In genomic region chr7:67380858-67381257, GRCh38 we compare ENCODE assay signal across 2 cellular contexts.
TF ChIP-seq lines count a peak whose summit lies in the region.

No MANE protein-coding gene starts in this region.

TF ChIP-seq in IMR-90, 13 proteins besides CTCF, POLR2A, EP300 and RAD21:
- no peak for TF ChIP-seq MXI1 (IDR thresholded peaks at IDR 0.05; ENCODE audit: borderline replicate concordance, low read depth, low read length)
- TF ChIP-seq RCOR1 (IDR thresholded peaks at IDR 0.05; ENCODE audit: insufficient replicate concordance, low read length) = no peak
- TF ChIP-seq NFE2L2 (IDR thresholded peaks at IDR 0.05; ENCODE audit: low read depth, low read length) = no peak
- no peak for TF ChIP-seq ELK1 (IDR thresholded peaks at IDR 0.05; ENCODE audit: borderline replicate concordance, low read depth, low read length)
- no peak for TF ChIP-seq FOS (IDR thresholded peaks at IDR 0.05; ENCODE audit: low read depth, low read length)
- TF ChIP-seq USF2 (IDR thresholded peaks at IDR 0.05; ENCODE audit: low read depth, low read length) = no peak
- no peak for TF ChIP-seq BHLHE40 (IDR thresholded peaks at IDR 0.05; ENCODE audit: low read depth, low read length)
- TF ChIP-seq CEBPB (IDR thresholded peaks at IDR 0.05; ENCODE audit: low read depth, low read length) = no peak
- no peak for TF ChIP-seq RFX5 (IDR thresholded peaks at IDR 0.05; ENCODE audit: low read depth, low read length)
- no peak for TF ChIP-seq SMC3 (IDR thresholded peaks at IDR 0.05; ENCODE audit: low read depth, low read length)
- TF ChIP-seq MAFK (IDR thresholded peaks at IDR 0.05; ENCODE audit: low read depth, low read length) = no peak
- no peak for TF ChIP-seq CHD1 (IDR thresholded peaks at IDR 0.05; ENCODE audit: low read depth, low read length)
- TF ChIP-seq MAZ (IDR thresholded peaks at IDR 0.05; ENCODE audit: borderline replicate concordance, low read depth, low read length) = no peak

TF ChIP-seq in H1, 55 proteins besides CTCF, POLR2A, EP300 and RAD21:
- no peak for TF ChIP-seq CHD1 (IDR thresholded peaks at IDR 0.05; ENCODE audit: low read depth, low read length)
- TF ChIP-seq TEAD4 (IDR thresholded peaks at IDR 0.05; ENCODE audit: low read depth, low read length) = no peak
- TF ChIP-seq HDAC2 (IDR thresholded peaks at IDR 0.05; ENCODE audit: borderline replicate concordance in 1 of 2, low read depth in 2 of 2, low read length in 2 of 2) = no peak
- no peak for TF ChIP-seq POLR2AphosphoS5 (IDR thresholded peaks at IDR 0.05; ENCODE audit: low read depth, low read length)
- TF ChIP-seq CTBP2 (IDR thresholded peaks at IDR 0.05; ENCODE audit: borderline replicate concordance, insufficient read depth, insufficient read length, low read length) = no peak
- TF ChIP-seq CREB1 (IDR thresholded peaks at IDR 0.05) = no peak
- no peak for TF ChIP-seq JUN (IDR thresholded peaks at IDR 0.05; ENCODE audit: low read depth, low read length)
- no peak for TF ChIP-seq HDAC6 (IDR thresholded peaks at IDR 0.05; ENCODE audit: low read depth, low read length)
- TF ChIP-seq SP4 (IDR thresholded peaks at IDR 0.05; ENCODE audit: low read length) = no peak
- TF ChIP-seq TAF1 (IDR thresholded peaks at IDR 0.05; ENCODE audit: low read depth, low read length) = no peak
- no peak for TF ChIP-seq CHD7 (IDR thresholded peaks at IDR 0.05; ENCODE audit: insufficient replicate concordance, low read length)
- TF ChIP-seq JUND (IDR thresholded peaks at IDR 0.05; ENCODE audit: low read length) = no peak
- no peak for TF ChIP-seq SIN3A (conservative IDR thresholded peaks at IDR 0.05 in 1 of 2, IDR thresholded peaks at IDR 0.05 in 1 of 2; ENCODE audit: low read depth in 1 of 2, low read length in 2 of 2)
- no peak for TF ChIP-seq CEBPB (IDR thresholded peaks at IDR 0.05; ENCODE audit: low read depth, low read length)
